1 cellular context compared by ENCODE assay signal in genomic region chr12:65170245-65170881, GRCh38.
TF ChIP-seq lines count a peak whose summit lies in the region.

No MANE protein-coding gene starts in this region.

TF ChIP-seq in HEK293, 187 proteins besides CTCF, POLR2A, EP300 and RAD21 (continued from another document):
- TF ChIP-seq ZNF510 (tag by site-specific recombination; IDR thresholded peaks at IDR 0.05; ENCODE audit: insufficient replicate concordance) (no peak), ZNF600 (tag by site-specific recombination; IDR thresholded peaks at IDR 0.05) (0 out of 2 replicates have a peak, but pooled peaks have one; percentile 38), ZNF629 (tag by site-specific recombination; IDR thresholded peaks at IDR 0.05) (no peak), ZNF585B (tag by site-specific recombination; IDR thresholded peaks at IDR 0.05) (no peak), ZNF239 (tag by site-specific recombination; IDR thresholded peaks at IDR 0.05) (no peak), ZNF302 (tag by site-specific recombination; IDR thresholded peaks at IDR 0.05; ENCODE audit: low read depth) (no peak), ZNF341 (tag by site-specific recombination; IDR thresholded peaks at IDR 0.05; ENCODE audit: low read depth) (0 out of 2 replicates have a peak, but pooled peaks have one; percentile 13)
